ENCODE assay signal across 13 cellular contexts in the genomic region with DNA sequence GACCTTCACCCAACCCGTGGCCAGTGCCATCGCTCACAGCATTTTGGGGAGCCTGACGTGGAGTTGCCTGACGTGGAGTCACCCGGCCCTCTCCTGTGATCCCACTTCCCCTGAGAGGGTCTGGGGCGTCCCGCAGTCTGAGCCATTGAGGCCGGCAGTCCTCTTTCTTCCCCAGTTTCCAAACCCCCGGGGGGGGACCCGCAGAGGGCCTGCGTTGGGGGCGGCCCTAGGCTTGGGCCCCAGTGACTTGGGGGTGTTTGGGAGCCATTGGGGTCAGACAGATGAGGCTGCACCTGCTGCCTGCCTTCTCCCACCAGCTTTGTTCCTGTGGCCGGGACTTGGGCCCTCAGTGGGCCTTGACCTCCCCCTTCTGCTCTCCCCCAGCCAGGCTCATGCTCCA. TPM values are rescaled to one million over a fixed set of nuclear protein-coding genes. Genes with fewer than 3 reads are reported as not detected.
DNase-seq lines count a peak whose midpoint lies in the region; ATAC-seq and TF ChIP-seq lines count a peak whose summit lies in the region.
"Had no signal": no experiment of that assay in that cellular context is flagged by ENCODE, and none has a peak within 500 bp of the region (broad histone marks: within the 10 kb centered on the region; RNA-seq: fewer than 3 reads in every experiment).

No MANE protein-coding gene starts in this region.

- no peak overlapping the region for H2AFZ ChIP-seq in Karpas-422 (ENCODE audit: low read length)
- H2AFZ ChIP-seq in neural progenitor cell (replicated peaks), result no peak overlapping the region

- H3K4me3 Mint-ChIP-seq in activated CD4-positive, alpha-beta T cell treated with anti-CD3 and anti-CD28 coated beads for 36 hours, result peak overlapping the region; percentile 76
- peak overlapping the region; percentile 84 for H3K4me3 Mint-ChIP-seq in neural progenitor cell

- H3K36me3 Mint-ChIP-seq in activated CD4-positive, alpha-beta T cell treated with anti-CD3 and anti-CD28 coated beads for 36 hours (ENCODE audit: low read depth), result peaks cover 18% of the 10 kb centered on the region
- no peaks in the 10 kb centered on the region for H3K36me3 Mint-ChIP-seq in neural progenitor cell

- H3K27ac ChIP-seq in Karpas-422 (ENCODE audit: low read length), result no peak overlapping the region
- no peak overlapping the region for H3K27ac ChIP-seq in neural progenitor cell
- H3K27ac ChIP-seq: SJCRH30, suprapubic skin had no signal

- H3K36me3 ChIP-seq in Karpas-422 (ENCODE audit: insufficient read depth, low read length) (peaks cover 10% of the 10 kb centered on the region), adipocyte (ENCODE audit: control insufficient read depth, insufficient read depth, low read length, severe bottlenecking) (peaks cover 42% of the 10 kb centered on the region), neural progenitor cell (no peaks in the 10 kb centered on the region)

- H3F3A ChIP-seq in neural progenitor cell (ENCODE audit: low read depth), result peaks cover 16% of the 10 kb centered on the region

- no peaks in the 10 kb centered on the region for H3K9me3 Mint-ChIP-seq in activated CD4-positive, alpha-beta T cell treated with anti-CD3 and anti-CD28 coated beads for 36 hours (ENCODE audit: low read depth)
- H3K9me3 Mint-ChIP-seq in neural progenitor cell, result no peaks in the 10 kb centered on the region

- H3K4me2 ChIP-seq in Karpas-422 (ENCODE audit: low read depth, low read length, poor library complexity, severe bottlenecking) (peak overlapping the region; percentile 87), neural progenitor cell (no peak overlapping the region)

- no peak overlapping the region for H3K27ac Mint-ChIP-seq in activated CD4-positive, alpha-beta T cell treated with anti-CD3 and anti-CD28 coated beads for 36 hours
- no peak overlapping the region for H3K27ac Mint-ChIP-seq in neural progenitor cell

- H3K4me3 ChIP-seq in Karpas-422 (ENCODE audit: low read length), result peak overlapping the region; percentile 97
- H3K4me3 ChIP-seq in adipocyte (ENCODE audit: low read length), result peak overlapping the region; percentile 90
- H3K4me3 ChIP-seq in neural progenitor cell, result no peak overlapping the region

- peaks cover 6% of the 10 kb centered on the region for H3K4me1 Mint-ChIP-seq in activated CD4-positive, alpha-beta T cell treated with anti-CD3 and anti-CD28 coated beads for 36 hours
- peaks cover 3% of the 10 kb centered on the region for H3K4me1 Mint-ChIP-seq in neural progenitor cell

- DNase-seq in activated CD4-positive, alpha-beta T cell treated with anti-CD3 and anti-CD28 coated beads for 36 hours, result no peak
- no peak for DNase-seq in activated CD4-positive, alpha-beta T cell treated with anti-CD3 and anti-CD28 coated beads, Interleukin-2, amount 50 U/mL, for 48 hours
- no peak for DNase-seq in Karpas-422
- DNase-seq in adipocyte (ENCODE audit: low read depth), result no peak
- no peak for DNase-seq in neural progenitor cell (ENCODE audit: low spot score)
- DNase-seq in NCI-H69 (lab: John Stamatoyannopoulos, UW), result no peak
- no peak for DNase-seq in UCSD-AML1 (lab: John Stamatoyannopoulos, UW; ENCODE audit: unreplicated experiment)
- DNase-seq: activated CD4-positive, alpha-beta T cell treated with anti-CD3 and anti-CD28 coated beads for 1 hour; aorta; NCI-H510A; SJCRH30 had no signal

- no peaks in the 10 kb centered on the region for H3K27me3 ChIP-seq in Karpas-422 (ENCODE audit: low read length)
- H3K27me3 ChIP-seq in adipocyte (replicated peaks; ENCODE audit: control insufficient read depth, insufficient read depth, low read length), result no peaks in the 10 kb centered on the region
- H3K27me3 ChIP-seq in neural progenitor cell, result no peaks in the 10 kb centered on the region
- H3K27me3 ChIP-seq: SJCRH30, suprapubic skin had no signal

- TF ChIP-seq CTCF in neural progenitor cell (IDR thresholded peaks at IDR 0.05), result no peak

- CTCF ChIA-PET in activated CD4-positive, alpha-beta T cell treated with anti-CD3 and anti-CD28 coated beads for 36 hours (lab: Charles Lee), result no interaction called here

- H4K20me1 ChIP-seq in Karpas-422 (ENCODE audit: insufficient read depth, low read depth, low read length), result peaks cover 15% of the 10 kb centered on the region
- peaks cover 33% of the 10 kb centered on the region for H4K20me1 ChIP-seq in neural progenitor cell (ENCODE audit: low read depth)

- H3K79me2 ChIP-seq in Karpas-422 (ENCODE audit: low read length), result peaks cover 24% of the 10 kb centered on the region
- H3K79me2 ChIP-seq in neural progenitor cell (ENCODE audit: low read depth), result peaks cover 15% of the 10 kb centered on the region

- no peaks in the 10 kb centered on the region for H3K9me2 ChIP-seq in Karpas-422 (replicated peaks; ENCODE audit: insufficient read depth, low read length)

- H3K4me1 ChIP-seq in Karpas-422 (ENCODE audit: low read length) (peaks cover 8% of the 10 kb centered on the region), adipocyte (ENCODE audit: control insufficient read depth, insufficient read depth, low read length) (peaks cover 13% of the 10 kb centered on the region), neural progenitor cell (peaks cover 8% of the 10 kb centered on the region)

- POLR2A ChIA-PET in activated CD4-positive, alpha-beta T cell treated with anti-CD3 and anti-CD28 coated beads for 36 hours (lab: Charles Lee), result no interaction called here

- intact Hi-C loops in activated CD4-positive, alpha-beta T cell treated with anti-CD3 and anti-CD28 coated beads for 36 hours (cut with DNase I, micrococcal nuclease), result loop anchor here in 1 of 2 experiments (2.0 kb wide), 3 partner anchors 15 to 269 kb away; a partner anchor contains a TSS

- H3K27me3 Mint-ChIP-seq in activated CD4-positive, alpha-beta T cell treated with anti-CD3 and anti-CD28 coated beads for 36 hours, result no peaks in the 10 kb centered on the region
- peaks cover 3% of the 10 kb centered on the region for H3K27me3 Mint-ChIP-seq in neural progenitor cell (ENCODE audit: insufficient read depth, low read depth)

- no peaks in the 10 kb centered on the region for H3K9me3 ChIP-seq in Karpas-422 (ENCODE audit: low read length)
- no peaks in the 10 kb centered on the region for H3K9me3 ChIP-seq in adipocyte (ENCODE audit: control insufficient read depth, low read length)
- H3K9me3 ChIP-seq in neural progenitor cell (ENCODE audit: low read depth), result no peaks in the 10 kb centered on the region
- H3K9me3 ChIP-seq: SJCRH30, suprapubic skin had no signal

- H3K9ac ChIP-seq in Karpas-422 (ENCODE audit: low read length) (peak overlapping the region; percentile 100), adipocyte (ENCODE audit: low read length) (peak overlapping the region; percentile 92), neural progenitor cell (no peak overlapping the region)

- no peak for ATAC-seq in activated CD4-positive, alpha-beta T cell treated with anti-CD3 and anti-CD28 coated beads for 36 hours
- ATAC-seq in HG03460 (IDR thresholded peaks at IDR 0.05; ENCODE audit: unreplicated experiment), result no peak

RNA-seq across cellular contexts. Expression of a gene that starts 1.7 kb away (rescaled TPM):
- total RNA-seq in activated CD4-positive, alpha-beta T cell treated with anti-CD3 and anti-CD28 coated beads for 36 hours, result 100 to 1,000 TPM; 123 to 130 TPM
- 73.8 and 114 TPM in 2 replicates for total RNA-seq in Karpas-422 (2014; rRNA removed; shearing (Covaris generic); ENCODE audit: low replicate concordance)
- 34.0 and 138 TPM in 2 replicates for total RNA-seq in neural progenitor cell (ENCODE audit: low replicate concordance)

RNA-seq across cellular contexts. Expression of a gene that starts 5.8 kb away (rescaled TPM):
- under 1 TPM; 0.40 to 0.59 TPM for total RNA-seq in activated CD4-positive, alpha-beta T cell treated with anti-CD3 and anti-CD28 coated beads for 36 hours
- total RNA-seq in Karpas-422 (2014; rRNA removed; shearing (Covaris generic); ENCODE audit: low replicate concordance), result 3.6 and 15.2 TPM in 2 replicates
- total RNA-seq in neural progenitor cell (ENCODE audit: low replicate concordance), result 0.28 and 5.3 TPM in 2 replicates

RNA-seq across cellular contexts. Expression of a gene that starts 10.5 kb away (rescaled TPM):
- total RNA-seq in activated CD4-positive, alpha-beta T cell treated with anti-CD3 and anti-CD28 coated beads for 36 hours, result 10 to 100 TPM; 61.1 to 67.0 TPM
- total RNA-seq in Karpas-422 (2014; rRNA removed; shearing (Covaris generic); ENCODE audit: low replicate concordance), result 142 and 145 TPM in 2 replicates
- 27.0 and 79.5 TPM in 2 replicates for total RNA-seq in neural progenitor cell (ENCODE audit: low replicate concordance)

RNA-seq across cellular contexts. Expression of a gene that starts 14.5 kb away (rescaled TPM):
- 10 to 100 TPM; 26.1 to 31.4 TPM for total RNA-seq in activated CD4-positive, alpha-beta T cell treated with anti-CD3 and anti-CD28 coated beads for 36 hours
- total RNA-seq in Karpas-422 (2014; rRNA removed; shearing (Covaris generic); ENCODE audit: low replicate concordance), result 27.6 and 28.1 TPM in 2 replicates
- 32.1 and 54.8 TPM in 2 replicates for total RNA-seq in neural progenitor cell (ENCODE audit: low replicate concordance)

RNA-seq across cellular contexts. Expression of a gene that starts 20.5 kb away (rescaled TPM):
- 10 to 100 TPM; 43.6 to 55.9 TPM for total RNA-seq in activated CD4-positive, alpha-beta T cell treated with anti-CD3 and anti-CD28 coated beads for 36 hours
- 37.2 and 55.2 TPM in 2 replicates for total RNA-seq in Karpas-422 (2014; rRNA removed; shearing (Covaris generic); ENCODE audit: low replicate concordance)
- 9.3 and 33.4 TPM in 2 replicates for total RNA-seq in neural progenitor cell (ENCODE audit: low replicate concordance)
